In the genomic region with DNA sequence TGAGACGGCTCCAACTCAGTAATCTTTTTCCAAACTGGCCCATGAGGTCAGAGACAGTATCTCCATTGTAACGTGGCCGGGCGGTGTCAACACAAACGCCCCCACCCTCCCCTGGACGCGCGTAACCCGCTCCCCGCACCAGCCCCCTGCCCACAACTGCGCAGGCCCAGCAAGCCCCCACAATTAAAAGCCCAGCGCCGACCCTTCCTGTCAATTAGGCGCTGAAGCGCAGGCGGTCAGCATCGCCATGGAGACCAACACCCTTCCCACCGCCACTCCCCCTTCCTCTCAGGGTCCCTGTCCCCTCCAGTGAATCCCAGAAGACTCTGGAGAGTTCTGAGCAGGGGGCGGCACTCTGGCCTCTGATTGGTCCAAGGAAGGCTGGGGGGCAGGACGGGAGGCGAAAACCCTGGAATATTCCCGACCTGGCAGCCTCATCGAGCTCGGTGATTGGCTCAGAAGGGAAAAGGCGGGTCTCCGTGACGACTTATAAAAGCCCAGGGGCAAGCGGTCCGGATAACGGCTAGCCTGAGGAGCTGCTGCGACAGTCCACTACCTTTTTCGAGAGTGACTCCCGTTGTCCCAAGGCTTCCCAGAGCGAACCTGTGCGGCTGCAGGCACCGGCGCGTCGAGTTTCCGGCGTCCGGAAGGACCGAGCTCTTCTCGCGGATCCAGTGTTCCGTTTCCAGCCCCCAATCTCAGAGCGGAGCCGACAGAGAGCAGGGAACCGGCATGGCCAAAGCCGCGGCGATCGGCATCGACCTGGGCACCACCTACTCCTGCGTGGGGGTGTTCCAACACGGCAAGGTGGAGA, we compare ENCODE assay signal across 1 cellular context.
TF ChIP-seq lines count a peak whose summit lies in the region.

A gene (plus strand): TSS at position 519 of the 814 bp plus-strand sequence. CDS start 214 bp downstream, at position 733.
A gene (minus strand): TSS at position 259 of the 814 bp plus-strand sequence. CDS start 3,311 bp downstream, outside the sequence.

TF ChIP-seq in K562, 482 proteins besides CTCF, POLR2A, EP300 and RAD21 (continued from another document):
- TF ChIP-seq, protein P1, sequence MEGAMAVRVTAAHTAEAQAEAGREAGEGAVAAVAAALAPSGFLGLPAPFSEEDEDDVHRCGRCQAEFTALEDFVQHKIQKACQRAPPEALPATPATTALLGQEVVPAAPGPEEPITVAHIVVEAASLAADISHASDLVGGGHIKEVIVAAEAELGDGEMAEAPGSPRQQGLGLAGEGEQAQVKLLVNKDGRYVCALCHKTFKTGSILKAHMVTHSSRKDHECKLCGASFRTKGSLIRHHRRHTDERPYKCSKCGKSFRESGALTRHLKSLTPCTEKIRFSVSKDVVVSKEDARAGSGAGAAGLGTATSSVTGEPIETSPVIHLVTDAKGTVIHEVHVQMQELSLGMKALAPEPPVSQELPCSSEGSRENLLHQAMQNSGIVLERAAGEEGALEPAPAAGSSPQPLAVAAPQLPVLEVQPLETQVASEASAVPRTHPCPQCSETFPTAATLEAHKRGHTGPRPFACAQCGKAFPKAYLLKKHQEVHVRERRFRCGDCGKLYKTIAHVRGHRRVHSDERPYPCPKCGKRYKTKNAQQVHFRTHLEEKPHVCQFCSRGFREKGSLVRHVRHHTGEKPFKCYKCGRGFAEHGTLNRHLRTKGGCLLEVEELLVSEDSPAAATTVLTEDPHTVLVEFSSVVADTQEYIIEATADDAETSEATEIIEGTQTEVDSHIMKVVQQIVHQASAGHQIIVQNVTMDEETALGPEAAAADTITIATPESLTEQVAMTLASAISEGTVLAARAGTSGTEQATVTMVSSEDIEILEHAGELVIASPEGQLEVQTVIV (CRISPR knock-in tag; IDR thresholded peaks at IDR 0.05; ENCODE audit: borderline replicate concordance) = no peak
- TF ChIP-seq CEBPB (tag; IDR thresholded peaks at IDR 0.05) = no peak
- no peak for TF ChIP-seq TAF15 (IDR thresholded peaks at IDR 0.05; ENCODE audit: low read depth, low read length)
- TF ChIP-seq SMAD3 (CRISPR knock-in tag; conservative IDR thresholded peaks at IDR 0.05) = peak; percentile 81; the same call in 1 of the 2 replicates
- TF ChIP-seq HMGN3 (IDR thresholded peaks at IDR 0.05; ENCODE audit: borderline replicate concordance, extremely low read depth, insufficient read length, low read depth, low read length) = peak; percentile 83
- no peak for TF ChIP-seq SRSF7 (optimal IDR thresholded peaks at IDR 0.05; ENCODE audit: low read depth, low read length)
- no peak for TF ChIP-seq PTTG1 (tag; IDR thresholded peaks at IDR 0.05; ENCODE audit: low read depth)
- TF ChIP-seq, protein P2, sequence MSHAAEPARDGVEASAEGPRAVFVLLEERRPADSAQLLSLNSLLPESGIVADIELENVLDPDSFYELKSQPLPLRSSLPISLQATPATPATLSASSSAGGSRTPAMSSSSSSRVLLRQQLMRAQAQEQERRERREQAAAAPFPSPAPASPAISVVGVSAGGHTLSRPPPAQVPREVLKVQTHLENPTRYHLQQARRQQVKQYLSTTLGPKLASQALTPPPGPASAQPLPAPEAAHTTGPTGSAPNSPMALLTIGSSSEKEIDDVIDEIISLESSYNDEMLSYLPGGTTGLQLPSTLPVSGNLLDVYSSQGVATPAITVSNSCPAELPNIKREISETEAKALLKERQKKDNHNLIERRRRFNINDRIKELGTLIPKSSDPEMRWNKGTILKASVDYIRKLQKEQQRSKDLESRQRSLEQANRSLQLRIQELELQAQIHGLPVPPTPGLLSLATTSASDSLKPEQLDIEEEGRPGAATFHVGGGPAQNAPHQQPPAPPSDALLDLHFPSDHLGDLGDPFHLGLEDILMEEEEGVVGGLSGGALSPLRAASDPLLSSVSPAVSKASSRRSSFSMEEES (CRISPR knock-in tag; IDR thresholded peaks at IDR 0.05) = 0 out of 2 replicates have a peak, but pooled peaks have one; percentile 0
- no peak for TF ChIP-seq ZNF696 (CRISPR knock-in tag; conservative IDR thresholded peaks at IDR 0.05)
- no peak for TF ChIP-seq PCBP2 (IDR thresholded peaks at IDR 0.05; ENCODE audit: low read depth, low read length, poor library complexity, severe bottlenecking)
- TF ChIP-seq, protein P3, sequence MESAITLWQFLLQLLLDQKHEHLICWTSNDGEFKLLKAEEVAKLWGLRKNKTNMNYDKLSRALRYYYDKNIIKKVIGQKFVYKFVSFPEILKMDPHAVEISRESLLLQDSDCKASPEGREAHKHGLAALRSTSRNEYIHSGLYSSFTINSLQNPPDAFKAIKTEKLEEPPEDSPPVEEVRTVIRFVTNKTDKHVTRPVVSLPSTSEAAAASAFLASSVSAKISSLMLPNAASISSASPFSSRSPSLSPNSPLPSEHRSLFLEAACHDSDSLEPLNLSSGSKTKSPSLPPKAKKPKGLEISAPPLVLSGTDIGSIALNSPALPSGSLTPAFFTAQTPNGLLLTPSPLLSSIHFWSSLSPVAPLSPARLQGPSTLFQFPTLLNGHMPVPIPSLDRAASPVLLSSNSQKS (CRISPR knock-in tag; IDR thresholded peaks at IDR 0.05) = no peak
- TF ChIP-seq ZNF282 (CRISPR knock-in tag; IDR thresholded peaks at IDR 0.05) = no peak
- TF ChIP-seq BACH1 (tag; IDR thresholded peaks at IDR 0.05) = no peak
- TF ChIP-seq ZNF785 (CRISPR knock-in tag; IDR thresholded peaks at IDR 0.05) = no peak
- TF ChIP-seq, protein P4, sequence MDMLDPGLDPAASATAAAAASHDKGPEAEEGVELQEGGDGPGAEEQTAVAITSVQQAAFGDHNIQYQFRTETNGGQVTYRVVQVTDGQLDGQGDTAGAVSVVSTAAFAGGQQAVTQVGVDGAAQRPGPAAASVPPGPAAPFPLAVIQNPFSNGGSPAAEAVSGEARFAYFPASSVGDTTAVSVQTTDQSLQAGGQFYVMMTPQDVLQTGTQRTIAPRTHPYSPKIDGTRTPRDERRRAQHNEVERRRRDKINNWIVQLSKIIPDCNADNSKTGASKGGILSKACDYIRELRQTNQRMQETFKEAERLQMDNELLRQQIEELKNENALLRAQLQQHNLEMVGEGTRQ (CRISPR knock-in tag; IDR thresholded peaks at IDR 0.05) = no peak
- no peak for TF ChIP-seq RBM14 (IDR thresholded peaks at IDR 0.05; ENCODE audit: borderline replicate concordance, insufficient read depth, low read depth, low read length)
- peak; percentile 98 for TF ChIP-seq PML (IDR thresholded peaks at IDR 0.05; ENCODE audit: low read length)
- TF ChIP-seq, protein P5, sequence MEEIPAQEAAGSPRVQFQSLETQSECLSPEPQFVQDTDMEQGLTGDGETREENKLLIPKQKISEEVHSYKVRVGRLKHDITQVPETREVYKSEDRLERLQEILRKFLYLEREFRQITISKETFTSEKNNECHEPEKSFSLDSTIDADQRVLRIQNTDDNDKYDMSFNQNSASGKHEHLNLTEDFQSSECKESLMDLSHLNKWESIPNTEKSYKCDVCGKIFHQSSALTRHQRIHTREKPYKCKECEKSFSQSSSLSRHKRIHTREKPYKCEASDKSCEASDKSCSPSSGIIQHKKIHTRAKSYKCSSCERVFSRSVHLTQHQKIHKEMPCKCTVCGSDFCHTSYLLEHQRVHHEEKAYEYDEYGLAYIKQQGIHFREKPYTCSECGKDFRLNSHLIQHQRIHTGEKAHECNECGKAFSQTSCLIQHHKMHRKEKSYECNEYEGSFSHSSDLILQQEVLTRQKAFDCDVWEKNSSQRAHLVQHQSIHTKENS (CRISPR knock-in tag; IDR thresholded peaks at IDR 0.05) = no peak
- TF ChIP-seq SNIP1 (IDR thresholded peaks at IDR 0.05; ENCODE audit: low read depth) = no peak
- TF ChIP-seq XRCC3 (IDR thresholded peaks at IDR 0.05) = no peak
- peak; percentile 78; the same call in 1 of the 2 replicates for TF ChIP-seq PTBP1 (IDR thresholded peaks at IDR 0.05; ENCODE audit: low read depth, low read length)
- TF ChIP-seq, protein P6, sequence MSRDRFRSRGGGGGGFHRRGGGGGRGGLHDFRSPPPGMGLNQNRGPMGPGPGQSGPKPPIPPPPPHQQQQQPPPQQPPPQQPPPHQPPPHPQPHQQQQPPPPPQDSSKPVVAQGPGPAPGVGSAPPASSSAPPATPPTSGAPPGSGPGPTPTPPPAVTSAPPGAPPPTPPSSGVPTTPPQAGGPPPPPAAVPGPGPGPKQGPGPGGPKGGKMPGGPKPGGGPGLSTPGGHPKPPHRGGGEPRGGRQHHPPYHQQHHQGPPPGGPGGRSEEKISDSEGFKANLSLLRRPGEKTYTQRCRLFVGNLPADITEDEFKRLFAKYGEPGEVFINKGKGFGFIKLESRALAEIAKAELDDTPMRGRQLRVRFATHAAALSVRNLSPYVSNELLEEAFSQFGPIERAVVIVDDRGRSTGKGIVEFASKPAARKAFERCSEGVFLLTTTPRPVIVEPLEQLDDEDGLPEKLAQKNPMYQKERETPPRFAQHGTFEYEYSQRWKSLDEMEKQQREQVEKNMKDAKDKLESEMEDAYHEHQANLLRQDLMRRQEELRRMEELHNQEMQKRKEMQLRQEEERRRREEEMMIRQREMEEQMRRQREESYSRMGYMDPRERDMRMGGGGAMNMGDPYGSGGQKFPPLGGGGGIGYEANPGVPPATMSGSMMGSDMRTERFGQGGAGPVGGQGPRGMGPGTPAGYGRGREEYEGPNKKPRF (IDR thresholded peaks at IDR 0.05; ENCODE audit: low read depth, low read length) = no peak
TF ChIP-seq in K562: peak in this region for 212.
